ENCODE assay signal across 10 cellular contexts in genomic region chr6:71621918-71622519, GRCh38.
DNase-seq lines count a peak whose midpoint lies in the region; ATAC-seq and TF ChIP-seq lines count a peak whose summit lies in the region.
"Had no signal": no experiment of that assay in that cellular context is flagged by ENCODE, and none has a peak within 500 bp of the region (broad histone marks: within the 10 kb centered on the region; RNA-seq: fewer than 3 reads in every experiment).

No MANE protein-coding gene starts in this region.

- DNase-seq in GM03348 (ENCODE audit: low spot score) (peak; percentile 50), LHCN-M2 (ENCODE audit: low read depth) (peak; percentile 19), OCI-M2 (lab: John Stamatoyannopoulos, UW; ENCODE audit: unreplicated experiment) (no peak), NCI-H510A treated with DMSO at 0.1 percent for 48 hours (lab: John Stamatoyannopoulos, UW) (no peak), HuH-7.5 (ENCODE audit: low spot score) (no peak)
- DNase-seq: activated CD8-positive, alpha-beta memory T cell treated with anti-CD3 and anti-CD28 coated beads for 24 hours had no signal

- no peaks in the 10 kb centered on the region for H3K27me3 Mint-ChIP-seq in brain
- no peaks in the 10 kb centered on the region for H3K27me3 Mint-ChIP-seq in nephron (ENCODE audit: low read depth)

- no peak for ATAC-seq in GM21737 (IDR thresholded peaks at IDR 0.05; ENCODE audit: unreplicated experiment)
- ATAC-seq: K562 had no signal

- H3K4me3 Mint-ChIP-seq in brain (no peak overlapping the region), nephron (no peak overlapping the region)

- H3K4me1 Mint-ChIP-seq in brain, result no peaks in the 10 kb centered on the region
- H3K4me1 Mint-ChIP-seq in nephron, result no peaks in the 10 kb centered on the region

- H3K9me3 Mint-ChIP-seq in brain (peaks cover 10 to 24% (median 18%) of the 10 kb centered on the region in 5 experiments), nephron (peaks cover 16% of the 10 kb centered on the region)

- H3K36me3 Mint-ChIP-seq in brain, result no peaks in the 10 kb centered on the region
- H3K36me3 Mint-ChIP-seq in nephron (ENCODE audit: low read depth), result peaks cover 5% of the 10 kb centered on the region

- H3K27ac Mint-ChIP-seq in brain, result no peak overlapping the region
- no peak overlapping the region for H3K27ac Mint-ChIP-seq in nephron

- peak; percentile 55 to 69 for TF ChIP-seq CTCF in brain (conservative IDR thresholded peaks at IDR 0.05)
- TF ChIP-seq CTCF in nephron (IDR thresholded peaks at IDR 0.05; ENCODE audit: unreplicated experiment in 3 of 3), result peak; percentile 52 to 63 (median 60)

Comparison
In these comparisons a context has a peak if more than half of its experiments do, and no peak if none do; other contexts are left out.
1. DNase-seq: peak in GM03348 (single experiment) and LHCN-M2 (single experiment); none in OCI-M2 (single experiment), NCI-H510A treated with DMSO at 0.1 percent for 48 hours (single experiment) and HuH-7.5 (single experiment).